Comparison of ENCODE assay signal across 1 cellular context in genomic region chr6:104682722-104683643, GRCh38.
A peak's percentile ranks its signal among the peaks of the same experiment; 100 is the strongest.
TF ChIP-seq lines count a peak whose summit lies in the region.

No MANE protein-coding gene starts in this region.

TF ChIP-seq in HepG2, 621 proteins besides CTCF, POLR2A, EP300 and RAD21 (continued from another document):
- TF ChIP-seq ARID4A (CRISPR knock-in tag; IDR thresholded peaks at IDR 0.05; ENCODE audit: borderline replicate concordance) = no peak
- TF ChIP-seq SOX6 (IDR thresholded peaks at IDR 0.05) = no peak
- TF ChIP-seq SOX6 (CRISPR knock-in tag; IDR thresholded peaks at IDR 0.05) = peak; percentile 10; the same call in 1 of the 2 replicates
- no peak for TF ChIP-seq SRF (IDR thresholded peaks at IDR 0.05; ENCODE audit: low read depth, low read length)
- TF ChIP-seq ZMAT5 (CRISPR knock-in tag; IDR thresholded peaks at IDR 0.05; ENCODE audit: borderline replicate concordance, low read depth) = no peak
- no peak for TF ChIP-seq ZNF687 (CRISPR knock-in tag; IDR thresholded peaks at IDR 0.05)
- peak; percentile 67; the same call in 1 of the 2 replicates for TF ChIP-seq KDM2A (CRISPR knock-in tag; IDR thresholded peaks at IDR 0.05; ENCODE audit: borderline replicate concordance, low read depth)
- 0 out of 4 replicates have a peak, but pooled peaks of 1 of the 2 experiments have one; percentile 27 for TF ChIP-seq HMGXB4 (CRISPR knock-in tag; IDR thresholded peaks at IDR 0.05; ENCODE audit: borderline replicate concordance in 1 of 2, low read depth in 1 of 2)
- no peak for TF ChIP-seq ZBTB42 (CRISPR knock-in tag; IDR thresholded peaks at IDR 0.05)
- TF ChIP-seq REPIN1 (CRISPR knock-in tag; IDR thresholded peaks at IDR 0.05; ENCODE audit: borderline replicate concordance, low read depth) = peak; percentile 77; the same call in 1 of the 2 replicates
- peak; percentile 22; the same call in 1 of the 2 replicates for TF ChIP-seq ARID5B (CRISPR knock-in tag; IDR thresholded peaks at IDR 0.05)
- TF ChIP-seq GABPA (IDR thresholded peaks at IDR 0.05; ENCODE audit: low read depth, low read length) = no peak
- peak; percentile 71 for TF ChIP-seq GABPA (CRISPR knock-in tag; IDR thresholded peaks at IDR 0.05; ENCODE audit: low read depth)
- TF ChIP-seq FOXC1 (CRISPR knock-in tag; IDR thresholded peaks at IDR 0.05; ENCODE audit: borderline replicate concordance) = no peak
- no peak for TF ChIP-seq GATAD1 (CRISPR knock-in tag; IDR thresholded peaks at IDR 0.05)
- peak; percentile 37; the same call in 1 of the 2 replicates for TF ChIP-seq SALL1 (CRISPR knock-in tag; IDR thresholded peaks at IDR 0.05)
